In the genomic region with DNA sequence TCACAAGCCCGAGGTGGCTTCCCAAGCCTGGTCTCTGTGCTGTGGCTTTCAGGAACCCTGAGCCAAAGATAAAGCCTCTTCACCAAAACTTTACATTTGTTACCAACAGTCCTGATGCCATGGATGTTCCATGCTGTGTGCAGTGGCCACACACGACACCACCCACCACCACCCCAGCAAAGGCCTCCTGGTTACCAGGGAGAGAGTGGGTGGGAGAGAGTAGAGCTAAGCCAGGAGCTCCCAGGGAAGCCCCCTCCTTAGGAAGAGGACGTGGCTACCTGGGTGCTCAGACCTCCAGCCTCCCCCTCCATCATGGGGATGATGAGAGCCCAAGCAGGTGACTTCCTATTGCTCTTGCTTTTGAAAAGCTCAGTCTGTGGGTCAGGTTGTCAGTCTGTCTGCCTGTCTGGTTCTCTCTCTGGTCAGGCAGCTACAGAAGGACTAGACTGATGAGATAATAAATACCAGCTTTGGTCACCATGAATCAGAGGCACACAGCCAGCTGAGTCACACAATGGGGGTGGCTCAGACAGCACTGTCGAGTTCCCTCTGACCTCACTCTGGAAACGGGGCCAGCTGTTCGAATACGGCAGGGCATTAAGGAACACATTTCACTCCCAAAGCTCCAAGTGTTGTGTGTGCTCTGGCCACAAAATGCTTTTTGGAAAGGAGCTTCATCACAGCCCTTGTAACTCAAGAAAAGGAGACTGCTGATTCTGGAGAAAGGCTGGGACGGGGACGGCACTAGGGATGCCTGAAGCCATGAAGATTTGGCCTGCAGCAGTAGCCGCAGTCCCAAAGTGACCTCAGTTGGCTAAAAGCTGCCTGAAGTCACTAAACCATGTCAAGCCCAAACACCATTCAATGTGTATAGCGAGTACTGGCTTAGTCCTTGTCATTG, we compare ENCODE assay signal across 1 cellular context.
TF ChIP-seq lines count a peak whose summit lies in the region.

No MANE protein-coding gene starts in this region.

TF ChIP-seq in SK-N-SH, 30 proteins besides CTCF, POLR2A, EP300 and RAD21 (continued from another document):
- no peak for TF ChIP-seq TAF1 (IDR thresholded peaks at IDR 0.05; ENCODE audit: borderline replicate concordance, low read depth, low read length)
- TF ChIP-seq, protein P1, sequence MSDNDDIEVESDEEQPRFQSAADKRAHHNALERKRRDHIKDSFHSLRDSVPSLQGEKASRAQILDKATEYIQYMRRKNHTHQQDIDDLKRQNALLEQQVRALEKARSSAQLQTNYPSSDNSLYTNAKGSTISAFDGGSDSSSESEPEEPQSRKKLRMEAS (IDR thresholded peaks at IDR 0.05; ENCODE audit: low read depth): peak; percentile 78
- TF ChIP-seq GABPA (IDR thresholded peaks at IDR 0.05; ENCODE audit: low read depth): no peak
- TF ChIP-seq MXI1 (IDR thresholded peaks at IDR 0.05; ENCODE audit: low read depth, low read length): no peak
- peak; percentile 51; the same call in 1 of the 2 replicates for TF ChIP-seq YY1 (IDR thresholded peaks at IDR 0.05; ENCODE audit: low read depth)
- TF ChIP-seq, protein P2, sequence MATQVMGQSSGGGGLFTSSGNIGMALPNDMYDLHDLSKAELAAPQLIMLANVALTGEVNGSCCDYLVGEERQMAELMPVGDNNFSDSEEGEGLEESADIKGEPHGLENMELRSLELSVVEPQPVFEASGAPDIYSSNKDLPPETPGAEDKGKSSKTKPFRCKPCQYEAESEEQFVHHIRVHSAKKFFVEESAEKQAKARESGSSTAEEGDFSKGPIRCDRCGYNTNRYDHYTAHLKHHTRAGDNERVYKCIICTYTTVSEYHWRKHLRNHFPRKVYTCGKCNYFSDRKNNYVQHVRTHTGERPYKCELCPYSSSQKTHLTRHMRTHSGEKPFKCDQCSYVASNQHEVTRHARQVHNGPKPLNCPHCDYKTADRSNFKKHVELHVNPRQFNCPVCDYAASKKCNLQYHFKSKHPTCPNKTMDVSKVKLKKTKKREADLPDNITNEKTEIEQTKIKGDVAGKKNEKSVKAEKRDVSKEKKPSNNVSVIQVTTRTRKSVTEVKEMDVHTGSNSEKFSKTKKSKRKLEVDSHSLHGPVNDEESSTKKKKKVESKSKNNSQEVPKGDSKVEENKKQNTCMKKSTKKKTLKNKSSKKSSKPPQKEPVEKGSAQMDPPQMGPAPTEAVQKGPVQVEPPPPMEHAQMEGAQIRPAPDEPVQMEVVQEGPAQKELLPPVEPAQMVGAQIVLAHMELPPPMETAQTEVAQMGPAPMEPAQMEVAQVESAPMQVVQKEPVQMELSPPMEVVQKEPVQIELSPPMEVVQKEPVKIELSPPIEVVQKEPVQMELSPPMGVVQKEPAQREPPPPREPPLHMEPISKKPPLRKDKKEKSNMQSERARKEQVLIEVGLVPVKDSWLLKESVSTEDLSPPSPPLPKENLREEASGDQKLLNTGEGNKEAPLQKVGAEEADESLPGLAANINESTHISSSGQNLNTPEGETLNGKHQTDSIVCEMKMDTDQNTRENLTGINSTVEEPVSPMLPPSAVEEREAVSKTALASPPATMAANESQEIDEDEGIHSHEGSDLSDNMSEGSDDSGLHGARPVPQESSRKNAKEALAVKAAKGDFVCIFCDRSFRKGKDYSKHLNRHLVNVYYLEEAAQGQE (IDR thresholded peaks at IDR 0.05; ENCODE audit: low read depth, low read length): peak; percentile 59; the same call in 1 of the 2 replicates
- TF ChIP-seq FOXJ3 (CRISPR knock-in tag; IDR thresholded peaks at IDR 0.05): no peak
- 0 out of 2 replicates have a peak, but pooled peaks have one; percentile 17 for TF ChIP-seq ELF1 (IDR thresholded peaks at IDR 0.05)
- no peak for TF ChIP-seq RCOR1 (IDR thresholded peaks at IDR 0.05; ENCODE audit: low read length)
- TF ChIP-seq, protein P3, sequence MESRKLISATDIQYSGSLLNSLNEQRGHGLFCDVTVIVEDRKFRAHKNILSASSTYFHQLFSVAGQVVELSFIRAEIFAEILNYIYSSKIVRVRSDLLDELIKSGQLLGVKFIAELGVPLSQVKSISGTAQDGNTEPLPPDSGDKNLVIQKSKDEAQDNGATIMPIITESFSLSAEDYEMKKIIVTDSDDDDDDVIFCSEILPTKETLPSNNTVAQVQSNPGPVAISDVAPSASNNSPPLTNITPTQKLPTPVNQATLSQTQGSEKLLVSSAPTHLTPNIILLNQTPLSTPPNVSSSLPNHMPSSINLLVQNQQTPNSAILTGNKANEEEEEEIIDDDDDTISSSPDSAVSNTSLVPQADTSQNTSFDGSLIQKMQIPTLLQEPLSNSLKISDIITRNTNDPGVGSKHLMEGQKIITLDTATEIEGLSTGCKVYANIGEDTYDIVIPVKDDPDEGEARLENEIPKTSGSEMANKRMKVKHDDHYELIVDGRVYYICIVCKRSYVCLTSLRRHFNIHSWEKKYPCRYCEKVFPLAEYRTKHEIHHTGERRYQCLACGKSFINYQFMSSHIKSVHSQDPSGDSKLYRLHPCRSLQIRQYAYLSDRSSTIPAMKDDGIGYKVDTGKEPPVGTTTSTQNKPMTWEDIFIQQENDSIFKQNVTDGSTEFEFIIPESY (IDR thresholded peaks at IDR 0.05; ENCODE audit: borderline replicate concordance, low read depth): peak; percentile 90
